Comparison of ENCODE assay signal across 20 cellular contexts in the genomic region with DNA sequence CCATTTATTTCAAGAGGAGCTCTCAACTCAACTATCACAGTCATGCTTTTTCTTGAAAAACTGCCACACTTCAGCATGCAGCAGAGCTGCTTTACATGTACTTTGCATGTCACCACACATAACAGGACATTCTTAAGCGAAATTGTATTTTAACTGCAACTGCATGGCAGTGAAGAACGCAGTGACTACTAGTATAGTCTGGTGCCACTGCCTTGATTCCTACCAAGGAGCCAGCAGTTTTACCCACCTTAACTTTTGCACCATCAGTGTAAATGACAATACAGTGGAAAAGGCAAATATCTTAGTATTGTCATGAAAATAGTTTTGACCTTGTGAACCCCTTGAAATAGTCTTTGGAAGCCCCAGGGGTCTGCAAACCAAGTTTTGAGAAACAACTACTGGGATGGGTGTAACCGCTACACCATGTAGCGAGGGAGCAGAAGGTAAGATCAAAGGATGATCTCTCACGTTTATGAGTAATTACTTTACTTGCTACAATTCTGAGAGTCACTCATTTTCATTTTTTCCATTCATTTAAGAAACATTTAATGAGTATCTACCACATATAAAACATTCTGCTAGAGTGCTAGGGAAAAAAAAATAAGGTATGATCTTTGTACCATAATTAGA. TPM values are rescaled to one million over a fixed set of nuclear protein-coding genes. Genes with fewer than 3 reads are reported as not detected.
"Had no signal": no experiment of that assay in that cellular context is flagged by ENCODE, and none has a peak within 500 bp of the region (broad histone marks: within the 10 kb centered on the region; RNA-seq: fewer than 3 reads in every experiment).

No MANE protein-coding gene starts in this region.

- ATAC-seq: activated CD8-positive, alpha-beta memory T cell treated with anti-CD3 and anti-CD28 coated beads, Interleukin-2, amount 10 ng/mL, durations not matched to agents 7 days and 5 days; left ventricle myocardium superior; WTC11 had no signal

- H3K27ac ChIP-seq: esophagus squamous epithelium, spleen, testis had no signal

- H3K9me3 Mint-ChIP-seq: activated CD4-positive, alpha-beta T cell treated with anti-CD3 and anti-CD28 coated beads, Interleukin-2, amount 10 ng/mL, durations not matched to agents 7 days and 5 days; activated naive CD4-positive, alpha-beta T cell treated with anti-CD3 and anti-CD28 coated beads, Interleukin-2, amount 50 U/mL, for 24 hours; type B pancreatic cell; WTC11 had no signal

- H3K27ac Mint-ChIP-seq: activated CD4-positive, alpha-beta T cell treated with anti-CD3 and anti-CD28 coated beads, Interleukin-2, amount 10 ng/mL, durations not matched to agents 7 days and 5 days; activated CD8-positive, alpha-beta memory T cell treated with anti-CD3 and anti-CD28 coated beads, Interleukin-2, amount 10 ng/mL, durations not matched to agents 7 days and 5 days; activated naive CD4-positive, alpha-beta T cell treated with anti-CD3 and anti-CD28 coated beads, Interleukin-2, amount 50 U/mL, for 24 hours; immature natural killer cell; nephron progenitor cell; T-helper 2 cell treated with Interferon-gamma antibody and Interleukin-4, amounts not matched to agents 5 μg/mL and 100 μg/mL, for 36 hours; type B pancreatic cell; WTC11 had no signal

- H3K9ac ChIP-seq: SK-N-SH had no signal

- DNase-seq: activated CD4-positive, alpha-beta T cell treated with anti-CD3 and anti-CD28 coated beads, Interleukin-2, amount 10 ng/mL, durations not matched to agents 7 days and 5 days; activated CD8-positive, alpha-beta memory T cell treated with anti-CD3 and anti-CD28 coated beads, Interleukin-2, amount 10 ng/mL, durations not matched to agents 7 days and 5 days; amniotic stem cell; dermis blood vessel endothelial cell; effector memory CD4-positive, alpha-beta T cell; esophagus squamous epithelium; immature natural killer cell; kidney glomerular epithelial cell; left ventricle myocardium superior; nephron progenitor cell; occipital lobe; retina; Right ventricle myocardium superior; SK-N-SH; spleen; testis had no signal

- H3K4me2 ChIP-seq: SK-N-SH had no signal

- H3K4me3 ChIP-seq: esophagus squamous epithelium, spleen, testis had no signal

- H3K4me3 Mint-ChIP-seq: activated CD4-positive, alpha-beta T cell treated with anti-CD3 and anti-CD28 coated beads, Interleukin-2, amount 10 ng/mL, durations not matched to agents 7 days and 5 days; activated CD8-positive, alpha-beta memory T cell treated with anti-CD3 and anti-CD28 coated beads, Interleukin-2, amount 10 ng/mL, durations not matched to agents 7 days and 5 days; activated naive CD4-positive, alpha-beta T cell treated with anti-CD3 and anti-CD28 coated beads, Interleukin-2, amount 50 U/mL, for 24 hours; immature natural killer cell; nephron progenitor cell; T-helper 2 cell treated with Interferon-gamma antibody and Interleukin-4, amounts not matched to agents 5 μg/mL and 100 μg/mL, for 36 hours; type B pancreatic cell; WTC11 had no signal

- H3K27me3 ChIP-seq: esophagus squamous epithelium, spleen, testis had no signal

- H3K9me3 ChIP-seq: esophagus squamous epithelium, testis had no signal

- H3K4me1 ChIP-seq: esophagus squamous epithelium, testis had no signal

- H3K4me1 Mint-ChIP-seq: activated CD8-positive, alpha-beta memory T cell treated with anti-CD3 and anti-CD28 coated beads, Interleukin-2, amount 10 ng/mL, durations not matched to agents 7 days and 5 days; immature natural killer cell; nephron progenitor cell had no signal

- H3K27me3 Mint-ChIP-seq: activated CD4-positive, alpha-beta T cell treated with anti-CD3 and anti-CD28 coated beads, Interleukin-2, amount 10 ng/mL, durations not matched to agents 7 days and 5 days; activated CD8-positive, alpha-beta memory T cell treated with anti-CD3 and anti-CD28 coated beads, Interleukin-2, amount 10 ng/mL, durations not matched to agents 7 days and 5 days; activated naive CD4-positive, alpha-beta T cell treated with anti-CD3 and anti-CD28 coated beads, Interleukin-2, amount 50 U/mL, for 24 hours; type B pancreatic cell had no signal

RNA-seq across cellular contexts. Expression of a gene that starts 32.3 kb away (rescaled TPM):
- total RNA-seq: activated CD4-positive, alpha-beta T cell treated with anti-CD3 and anti-CD28 coated beads, Interleukin-2, amount 10 ng/mL, durations not matched to agents 7 days and 5 days; activated CD8-positive, alpha-beta memory T cell treated with anti-CD3 and anti-CD28 coated beads, Interleukin-2, amount 10 ng/mL, durations not matched to agents 7 days and 5 days; left ventricle myocardium superior; Right ventricle myocardium superior; testis; WTC11 had no signal
- polyA plus RNA-seq: immature natural killer cell had no signal
